ENCODE assay signal across 1 cellular context in genomic region chr2:197453123-197453913, GRCh38.
TF ChIP-seq lines count a peak whose summit lies in the region.

Gene COQ10B (plus strand): TSS chr2:197453552. CDS start chr2:197453561, 9 bp downstream.

TF ChIP-seq in HepG2, 621 proteins besides CTCF, POLR2A, EP300 and RAD21 (continued from another document and continues in another):
- peak; percentile 85 for TF ChIP-seq THAP7 (CRISPR knock-in tag; IDR thresholded peaks at IDR 0.05)
- no peak for TF ChIP-seq ZNF674 (CRISPR knock-in tag; IDR thresholded peaks at IDR 0.05; ENCODE audit: low read depth)
- 0 out of 2 replicates have a peak, but pooled peaks have one; percentile 79 for TF ChIP-seq AHR (CRISPR knock-in tag; IDR thresholded peaks at IDR 0.05)
- TF ChIP-seq ZNF337 (CRISPR knock-in tag; IDR thresholded peaks at IDR 0.05; ENCODE audit: borderline replicate concordance, low read depth) = peak; percentile 73; the same call in 1 of the 2 replicates
- no peak; the same call in 1 of the 2 replicates for TF ChIP-seq ZNF335 (CRISPR knock-in tag; IDR thresholded peaks at IDR 0.05)
- peak; percentile 59; the same call in 1 of the 2 replicates for TF ChIP-seq ZNF543 (CRISPR knock-in tag; IDR thresholded peaks at IDR 0.05)
- no peak for TF ChIP-seq ZNF841 (CRISPR knock-in tag; IDR thresholded peaks at IDR 0.05; ENCODE audit: borderline replicate concordance)
- TF ChIP-seq MLXIP (CRISPR knock-in tag; IDR thresholded peaks at IDR 0.05; ENCODE audit: borderline replicate concordance) = no peak
- no peak for TF ChIP-seq ZMYM2 (CRISPR knock-in tag; IDR thresholded peaks at IDR 0.05)
- peak; percentile 59 for TF ChIP-seq POGK (CRISPR knock-in tag; conservative IDR thresholded peaks at IDR 0.05)
- no peak for TF ChIP-seq DZIP1 (CRISPR knock-in tag; IDR thresholded peaks at IDR 0.05)
- peak; percentile 22; the same call in 1 of the 2 replicates for TF ChIP-seq ZNF891 (CRISPR knock-in tag; IDR thresholded peaks at IDR 0.05)
- TF ChIP-seq FOXK1 (CRISPR knock-in tag; IDR thresholded peaks at IDR 0.05; ENCODE audit: borderline replicate concordance, low read depth) = peak; percentile 73; the same call in 1 of the 2 replicates
- TF ChIP-seq TFDP1 (CRISPR knock-in tag; IDR thresholded peaks at IDR 0.05; ENCODE audit: borderline replicate concordance) = peak; percentile 68; the same call in 1 of the 2 replicates
- peak; percentile 71 for TF ChIP-seq MLX (CRISPR knock-in tag; IDR thresholded peaks at IDR 0.05)
- TF ChIP-seq MED1 (CRISPR knock-in tag; IDR thresholded peaks at IDR 0.05) = peak; percentile 67
- TF ChIP-seq PBX2 (CRISPR knock-in tag; IDR thresholded peaks at IDR 0.05) = 0 out of 2 replicates have a peak, but pooled peaks have one; percentile 38
- TF ChIP-seq ATRX (CRISPR knock-in tag; IDR thresholded peaks at IDR 0.05; ENCODE audit: borderline replicate concordance) = no peak
- no peak for TF ChIP-seq ELK4 (CRISPR knock-in tag; IDR thresholded peaks at IDR 0.05; ENCODE audit: borderline replicate concordance)
- TF ChIP-seq EED (CRISPR knock-in tag; IDR thresholded peaks at IDR 0.05) = peak; percentile 86
- TF ChIP-seq ZNF589 (CRISPR knock-in tag; conservative IDR thresholded peaks at IDR 0.05) = no peak
- peak; percentile 77; the same call in 1 of the 2 replicates for TF ChIP-seq NFKB2 (CRISPR knock-in tag; IDR thresholded peaks at IDR 0.05; ENCODE audit: borderline replicate concordance)
- TF ChIP-seq KDM6A (CRISPR knock-in tag; IDR thresholded peaks at IDR 0.05; ENCODE audit: low read depth) = no peak; the same call in 1 of the 2 replicates
- no peak; the same call in 1 of the 2 replicates for TF ChIP-seq ZNF775 (CRISPR knock-in tag; IDR thresholded peaks at IDR 0.05; ENCODE audit: borderline replicate concordance)
- TF ChIP-seq NR2F2 (IDR thresholded peaks at IDR 0.05; ENCODE audit: borderline replicate concordance, low read depth) = 0 out of 2 replicates have a peak, but pooled peaks have one; percentile 47
- peak; percentile 13; the same call in 1 of the 2 replicates for TF ChIP-seq CHD2 (IDR thresholded peaks at IDR 0.05; ENCODE audit: low read depth, low read length)
- peak; percentile 47; the same call in 1 of the 2 replicates for TF ChIP-seq ZSCAN12 (CRISPR knock-in tag; IDR thresholded peaks at IDR 0.05)
- TF ChIP-seq ZBTB1 (CRISPR knock-in tag; IDR thresholded peaks at IDR 0.05; ENCODE audit: borderline replicate concordance) = peak; percentile 84; the same call in 1 of the 2 replicates
- no peak for TF ChIP-seq CCAR2 (optimal IDR thresholded peaks at IDR 0.05; ENCODE audit: low read depth, low read length)
- no peak for TF ChIP-seq TCF12 (IDR thresholded peaks at IDR 0.05)
- TF ChIP-seq TCF12 (CRISPR knock-in tag; IDR thresholded peaks at IDR 0.05) = peak; percentile 75; the same call in 1 of the 2 replicates
- TF ChIP-seq CEBPZ (IDR thresholded peaks at IDR 0.05; ENCODE audit: low read length) = no peak
- TF ChIP-seq HNRNPK (IDR thresholded peaks at IDR 0.05; ENCODE audit: low read depth, low read length, poor library complexity, severe bottlenecking) = no peak
- TF ChIP-seq SMAD9 (CRISPR knock-in tag; IDR thresholded peaks at IDR 0.05) = 0 out of 2 replicates have a peak, but pooled peaks have one; percentile 68
- TF ChIP-seq NCOA1 (CRISPR knock-in tag; IDR thresholded peaks at IDR 0.05) = peak; percentile 97
- TF ChIP-seq ZNF512B (CRISPR knock-in tag; IDR thresholded peaks at IDR 0.05; ENCODE audit: borderline replicate concordance) = no peak
- peak; percentile 87 for TF ChIP-seq THAP11 (CRISPR knock-in tag; IDR thresholded peaks at IDR 0.05)
- peak; percentile 64; the same call in 1 of the 2 replicates for TF ChIP-seq ZNF768 (CRISPR knock-in tag; IDR thresholded peaks at IDR 0.05)
